ENCODE assay signal across 1 cellular context in genomic region chr14:65103150-65103760, GRCh38.
TF ChIP-seq lines count a peak whose summit lies in the region.

No MANE protein-coding gene starts in this region.

TF ChIP-seq in WTC11, 78 proteins besides CTCF, POLR2A, EP300 and RAD21 (continued from another document):
- TF ChIP-seq STAT6 (CRISPR knock-in tag; conservative IDR thresholded peaks at IDR 0.05; ENCODE audit: low read depth): no peak
- no peak for TF ChIP-seq ARID4B (CRISPR knock-in tag; IDR thresholded peaks at IDR 0.05; ENCODE audit: borderline replicate concordance)
- TF ChIP-seq SP1 (CRISPR knock-in tag; conservative IDR thresholded peaks at IDR 0.05): no peak
- no peak for TF ChIP-seq FOXK1 (CRISPR knock-in tag; IDR thresholded peaks at IDR 0.05)
- TF ChIP-seq NR2C2 (CRISPR knock-in tag; IDR thresholded peaks at IDR 0.05): no peak
- TF ChIP-seq PRRX2 (CRISPR knock-in tag; IDR thresholded peaks at IDR 0.05): no peak
- no peak for TF ChIP-seq KAT7 (CRISPR knock-in tag; IDR thresholded peaks at IDR 0.05; ENCODE audit: borderline replicate concordance)
- TF ChIP-seq ATF1 (CRISPR knock-in tag; IDR thresholded peaks at IDR 0.05): no peak
- TF ChIP-seq SOX15 (CRISPR knock-in tag; IDR thresholded peaks at IDR 0.05): no peak
- no peak for TF ChIP-seq ERG (CRISPR knock-in tag; IDR thresholded peaks at IDR 0.05)
- TF ChIP-seq ZMAT4 (CRISPR knock-in tag; IDR thresholded peaks at IDR 0.05): no peak
- TF ChIP-seq OVOL2 (CRISPR knock-in tag; IDR thresholded peaks at IDR 0.05; ENCODE audit: borderline replicate concordance): no peak
- TF ChIP-seq ZNF425 (CRISPR knock-in tag; conservative IDR thresholded peaks at IDR 0.05): no peak
